9 cellular contexts compared by ENCODE assay signal in the genomic region with DNA sequence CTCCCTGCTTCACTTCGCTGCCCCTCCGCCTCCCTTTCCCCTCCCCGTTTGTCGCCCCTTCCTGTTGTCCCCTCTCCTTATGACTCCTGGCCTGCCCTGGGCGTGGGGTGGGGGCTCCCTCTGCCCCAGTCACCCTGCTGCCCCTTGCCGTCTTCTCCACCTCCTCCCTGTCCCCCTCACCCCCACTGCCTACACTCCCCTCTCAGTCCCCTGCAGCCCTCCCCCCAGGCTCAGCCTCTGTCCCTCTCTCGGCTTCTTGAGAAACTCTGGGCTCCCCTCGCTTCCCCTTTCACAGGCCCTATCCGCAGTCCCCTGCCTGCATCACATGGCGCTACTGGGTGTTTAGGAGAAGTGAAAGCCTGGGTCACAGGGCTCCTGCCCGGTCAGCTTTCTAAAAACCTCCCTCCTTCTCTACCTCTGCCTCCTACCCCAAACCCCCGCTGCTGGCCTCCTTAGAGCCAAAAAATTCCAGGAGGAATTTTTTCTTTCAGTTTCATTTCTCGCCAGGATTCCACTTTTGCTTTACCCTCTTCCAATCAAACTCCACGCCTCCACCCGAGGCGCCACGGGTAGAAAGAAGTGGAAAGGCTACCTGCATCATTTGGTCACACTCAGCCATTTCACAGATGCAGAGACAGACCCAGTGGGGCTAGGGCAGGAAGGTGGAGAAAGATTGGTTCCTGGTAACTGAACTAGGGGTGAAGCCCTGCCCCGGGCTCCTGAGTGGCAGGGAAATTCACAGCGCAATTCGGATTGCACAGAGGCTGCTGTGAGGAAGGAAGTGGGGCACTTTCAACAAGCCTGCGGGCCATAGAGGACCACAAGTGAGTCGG. TPM values are rescaled to one million over a fixed set of nuclear protein-coding genes. Genes with fewer than 3 reads are reported as not detected.
A peak's percentile ranks its signal among the peaks of the same experiment; 100 is the strongest.
DNase-seq lines count a peak whose midpoint lies in the region; ATAC-seq, FAIRE-seq and TF ChIP-seq lines count a peak whose summit lies in the region.
"Had no signal": no experiment of that assay in that cellular context is flagged by ENCODE, and none has a peak within 500 bp of the region (broad histone marks: within the 10 kb centered on the region; RNA-seq: fewer than 3 reads in every experiment).

A gene (minus strand): TSS at position 268 of the 833 bp plus-strand sequence. CDS start 625 bp downstream, outside the sequence.

- CTCF ChIA-PET in Panc1 (lab: Charles Lee) = no interaction called here

- POLR2A ChIA-PET in Panc1 (lab: Charles Lee) = no interaction called here

- H3K27me3 ChIP-seq in Panc1 (ENCODE audit: control insufficient read depth, insufficient read depth, low read length) = no peaks in the 10 kb centered on the region
- H3K27me3 ChIP-seq in bronchial epithelial cell (ENCODE audit: control insufficient read depth, insufficient read depth, low read length) = no peaks in the 10 kb centered on the region

- H3K4me3 Mint-ChIP-seq in T-helper 2 cell treated with Interferon-gamma antibody and Interleukin-4, amounts not matched to agents 5 μg/mL and 100 μg/mL, for 36 hours = peak within 1 kb of the TSS; percentile 66
- H3K4me3 Mint-ChIP-seq in stimulated activated effector memory CD8-positive, alpha-beta T cell treated with anti-CD3 and anti-CD28 coated beads, Interleukin-12 subunit alpha, Interleukin-12 subunit beta, amount 100 ng/mL, for 72 hours = peak within 1 kb of the TSS; percentile 73

- H3K4me3 ChIP-seq in Panc1 (ENCODE audit: low read depth in 2 of 2, low read length in 2 of 2) (peak within 1 kb of the TSS; percentile 35 to 69), bronchial epithelial cell (ENCODE audit: low read depth, low read length) (peak within 1 kb of the TSS; percentile 17)

- H3K9me3 Mint-ChIP-seq in T-helper 2 cell treated with Interferon-gamma antibody and Interleukin-4, amounts not matched to agents 5 μg/mL and 100 μg/mL, for 36 hours = no peaks in the 10 kb centered on the region
- H3K9me3 Mint-ChIP-seq in stimulated activated effector memory CD8-positive, alpha-beta T cell treated with anti-CD3 and anti-CD28 coated beads, Interleukin-12 subunit alpha, Interleukin-12 subunit beta, amount 100 ng/mL, for 72 hours = no peaks in the 10 kb centered on the region

- H3K36me3 ChIP-seq in Panc1 (ENCODE audit: control insufficient read depth, insufficient read depth, low read length) = no peaks in the 10 kb centered on the region
- H3K36me3 ChIP-seq in bronchial epithelial cell (ENCODE audit: control insufficient read depth, insufficient read depth, low read length) = no peaks in the 10 kb centered on the region

- no TSS peak for BruUV-seq in Panc1 (replicated peaks; lab: Mats Ljungman, UMichigan)

- H3K36me3 Mint-ChIP-seq in T-helper 2 cell treated with Interferon-gamma antibody and Interleukin-4, amounts not matched to agents 5 μg/mL and 100 μg/mL, for 36 hours (ENCODE audit: low read depth) = no peaks in the 10 kb centered on the region
- peaks cover 4% of the 10 kb centered on the region for H3K36me3 Mint-ChIP-seq in stimulated activated effector memory CD8-positive, alpha-beta T cell treated with anti-CD3 and anti-CD28 coated beads, Interleukin-12 subunit alpha, Interleukin-12 subunit beta, amount 100 ng/mL, for 72 hours

- DNase-seq in T-helper 2 cell treated with Interferon-gamma antibody and Interleukin-4, amounts not matched to agents 5 μg/mL and 100 μg/mL, for 36 hours (ENCODE audit: low spot score) = peak; percentile 12
- DNase-seq in T-helper 2 cell = no peak
- DNase-seq in Panc1 (ENCODE audit: low read depth, low spot score) = no peak
- DNase-seq in bronchial epithelial cell (ENCODE audit: low read depth) = no peak
- DNase-seq in left colon = peak; percentile 57 to 75
- DNase-seq in stimulated activated effector memory CD8-positive, alpha-beta T cell treated with anti-CD3 and anti-CD28 coated beads, Interleukin-12 subunit alpha, Interleukin-12 subunit beta, amount 100 ng/mL, for 72 hours (ENCODE audit: low spot score in 2 of 2) = no peak
- no peak for DNase-seq in NCI-H2081 (lab: John Stamatoyannopoulos, UW)

- no peaks in the 10 kb centered on the region for H3K4me1 ChIP-seq in Panc1 (ENCODE audit: control insufficient read depth, insufficient read depth, low read length)

- H3K4me1 Mint-ChIP-seq in T-helper 2 cell treated with Interferon-gamma antibody and Interleukin-4, amounts not matched to agents 5 μg/mL and 100 μg/mL, for 36 hours (ENCODE audit: low read depth) = peaks cover 13% of the 10 kb centered on the region
- H3K4me1 Mint-ChIP-seq in stimulated activated effector memory CD8-positive, alpha-beta T cell treated with anti-CD3 and anti-CD28 coated beads, Interleukin-12 subunit alpha, Interleukin-12 subunit beta, amount 100 ng/mL, for 72 hours = peaks cover 30% of the 10 kb centered on the region

- no peak for FAIRE-seq in bronchial epithelial cell (lab: Jason Lieb, UNC)

- no peaks in the 10 kb centered on the region for H3K9me3 ChIP-seq in Panc1 (ENCODE audit: control insufficient read depth, insufficient read depth, low read depth, low read length)

- in situ Hi-C loops in Panc1 (cut with HindIII; ENCODE audit: low pct_unique_long_range_greater_than_20kb, low sequenced_read_pairs) = no loop called here

- H3K27me3 Mint-ChIP-seq in T-helper 2 cell treated with Interferon-gamma antibody and Interleukin-4, amounts not matched to agents 5 μg/mL and 100 μg/mL, for 36 hours (ENCODE audit: low read depth) = peaks cover 42% of the 10 kb centered on the region

- ATAC-seq in HG02870 (IDR thresholded peaks at IDR 0.05; ENCODE audit: unreplicated experiment) = peak; percentile 64
- ATAC-seq in Panc1 = peak; percentile 75
- peak; percentile 71 for ATAC-seq in left colon
- peak; percentile 71 for ATAC-seq in stimulated activated effector memory CD8-positive, alpha-beta T cell treated with anti-CD3 and anti-CD28 coated beads, Interleukin-12 subunit alpha, Interleukin-12 subunit beta, amount 100 ng/mL, for 72 hours

- H3K27ac Mint-ChIP-seq in T-helper 2 cell treated with Interferon-gamma antibody and Interleukin-4, amounts not matched to agents 5 μg/mL and 100 μg/mL, for 36 hours = peak within 1 kb of the TSS; percentile 52
- H3K27ac Mint-ChIP-seq in stimulated activated effector memory CD8-positive, alpha-beta T cell treated with anti-CD3 and anti-CD28 coated beads, Interleukin-12 subunit alpha, Interleukin-12 subunit beta, amount 100 ng/mL, for 72 hours = peak within 1 kb of the TSS; percentile 84

- TF ChIP-seq CTCF in Panc1 (IDR thresholded peaks at IDR 0.05) = no peak
- no peak for TF ChIP-seq CTCF in bronchial epithelial cell (IDR thresholded peaks at IDR 0.05; ENCODE audit: insufficient read depth, low read length, severe bottlenecking)

- H3K27ac ChIP-seq in Panc1 (ENCODE audit: low read length) = peak within 1 kb of the TSS; percentile 78
- H3K27ac ChIP-seq: C4-2B had no signal

- intact Hi-C loops in Panc1 (cut with micrococcal nuclease; ENCODE audit: unreplicated experiment) (no loop called here), left colon (cut with DNase I, micrococcal nuclease) (no loop called here)

RNA-seq across cellular contexts. Expression of the gene that starts here (rescaled TPM):
- total RNA-seq in Panc1 (2021; ENCODE audit: unreplicated experiment) (8.7 TPM), bronchial epithelial cell (0.38 and 1.3 TPM in 2 replicates), left colon (10 to 100 TPM in 1 of 2 donors, 1 to 10 TPM in 1; 8.6 to 15.1 TPM)
- 6.4 TPM for polyA plus RNA-seq in Panc1 (2012; ENCODE audit: insufficient read length)

Comparison
In these comparisons a context has a peak if more than half of its experiments do, and no peak if none do; other contexts are left out.
1. DNase-seq: peak in T-helper 2 cell treated with Interferon-gamma antibody and Interleukin-4, amounts not matched to agents 5 μg/mL and 100 μg/mL, for 36 hours (single experiment) and left colon (2 of 2); none in T-helper 2 cell (0 of 5), Panc1 (single experiment), bronchial epithelial cell (single experiment), stimulated activated effector memory CD8-positive, alpha-beta T cell treated with anti-CD3 and anti-CD28 coated beads, Interleukin-12 subunit alpha, Interleukin-12 subunit beta, amount 100 ng/mL, for 72 hours (0 of 2) and NCI-H2081 (0 of 2).
2. Peak in every context shown above with its lines, with median percentiles within 50 percentile points of each other: ATAC-seq.